8 cellular contexts compared by ENCODE assay signal in the genomic region with DNA sequence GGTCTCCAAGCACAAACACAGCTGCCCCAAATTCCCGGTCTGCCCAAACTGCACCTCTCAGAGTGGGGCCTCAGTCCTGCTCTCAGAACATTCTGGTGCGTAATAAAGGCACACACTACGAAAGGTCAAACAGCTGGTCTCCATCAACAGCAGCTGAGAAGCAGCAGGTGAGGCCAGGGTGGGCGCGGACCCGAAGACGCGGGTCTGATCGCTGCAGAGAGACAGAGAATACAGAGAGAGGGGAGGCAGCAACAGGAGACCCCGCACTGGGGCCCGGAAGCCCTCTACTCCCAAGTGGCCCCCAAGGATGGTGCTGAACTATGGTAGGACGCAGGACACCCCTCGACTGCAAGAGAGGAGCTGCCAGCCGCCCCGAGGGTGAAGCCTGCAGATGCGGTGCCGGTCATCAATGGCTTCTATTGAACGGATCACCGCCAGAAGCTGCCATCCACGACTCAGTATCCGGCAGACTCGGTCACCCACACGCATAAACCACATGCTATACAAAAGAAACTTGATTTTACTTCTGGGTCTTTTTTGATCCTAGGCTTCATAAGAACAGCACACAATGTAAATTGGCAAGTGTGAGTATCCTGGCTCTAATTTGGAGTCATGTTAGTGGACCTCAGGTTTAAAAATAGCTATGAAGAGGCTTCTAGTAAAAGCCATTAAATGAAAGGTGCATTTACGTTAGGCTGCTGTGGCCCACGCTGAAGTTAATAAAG. TPM values are rescaled to one million over a fixed set of nuclear protein-coding genes. Genes with fewer than 3 reads are reported as not detected.
DNase-seq lines count a peak whose midpoint lies in the region; ATAC-seq lines count a peak whose summit lies in the region.
"Had no signal": no experiment of that assay in that cellular context is flagged by ENCODE, and none has a peak within 500 bp of the region (broad histone marks: within the 10 kb centered on the region; RNA-seq: fewer than 3 reads in every experiment).

No MANE protein-coding gene starts in this region.

- H3K4me3 ChIP-seq in HUES64 (ENCODE audit: low read length), result no peak overlapping the region
- H3K4me3 ChIP-seq: SJSA1 had no signal

- no peaks in the 10 kb centered on the region for H3K9me3 Mint-ChIP-seq in stimulated activated effector memory CD8-positive, alpha-beta T cell treated with anti-CD3 and anti-CD28 coated beads, Interleukin-12 subunit alpha, Interleukin-12 subunit beta, amount 100 ng/mL, for 72 hours

- no peaks in the 10 kb centered on the region for H3K27me3 ChIP-seq in HUES64 (ENCODE audit: insufficient read depth, low read length)
- H3K27me3 ChIP-seq: SJSA1 had no signal

- no peak overlapping the region for H3K9ac ChIP-seq in HUES64 (ENCODE audit: low read depth, low read length)

- DNase-seq in Right ventricle myocardium superior (no peak), foreskin melanocyte (no peak), CD1c-positive myeloid dendritic cell (ENCODE audit: extremely low spot score) (no peak)
- DNase-seq in stimulated activated effector memory CD8-positive, alpha-beta T cell treated with anti-CD3 and anti-CD28 coated beads, Interleukin-12 subunit alpha, Interleukin-12 subunit beta, amount 100 ng/mL, for 72 hours (ENCODE audit: low spot score in 2 of 2), result no peak

- ATAC-seq in GM19395 (IDR thresholded peaks at IDR 0.05; ENCODE audit: unreplicated experiment) (peak; percentile 33), Right ventricle myocardium superior (ENCODE audit: poor library complexity) (peak; percentile 59), HG03196 (IDR thresholded peaks at IDR 0.05; ENCODE audit: unreplicated experiment) (no peak)
- peak; percentile 68 for ATAC-seq in stimulated activated effector memory CD8-positive, alpha-beta T cell treated with anti-CD3 and anti-CD28 coated beads, Interleukin-12 subunit alpha, Interleukin-12 subunit beta, amount 100 ng/mL, for 72 hours

- H3K27ac Mint-ChIP-seq in stimulated activated effector memory CD8-positive, alpha-beta T cell treated with anti-CD3 and anti-CD28 coated beads, Interleukin-12 subunit alpha, Interleukin-12 subunit beta, amount 100 ng/mL, for 72 hours, result peak overlapping the region; percentile 74

- H3K36me3 ChIP-seq in HUES64 (ENCODE audit: insufficient read depth, low read length), result no peaks in the 10 kb centered on the region; the same call in 1 of the 2 replicates

- peak overlapping the region; percentile 67 for H3K4me3 Mint-ChIP-seq in stimulated activated effector memory CD8-positive, alpha-beta T cell treated with anti-CD3 and anti-CD28 coated beads, Interleukin-12 subunit alpha, Interleukin-12 subunit beta, amount 100 ng/mL, for 72 hours

- peaks cover 79% of the 10 kb centered on the region for H3K36me3 Mint-ChIP-seq in stimulated activated effector memory CD8-positive, alpha-beta T cell treated with anti-CD3 and anti-CD28 coated beads, Interleukin-12 subunit alpha, Interleukin-12 subunit beta, amount 100 ng/mL, for 72 hours

- peaks cover 50% of the 10 kb centered on the region for H3K4me1 ChIP-seq in HUES64 (ENCODE audit: insufficient read depth, low read length)

- WGBS in HUES64, result 92% methylated on average over 25 of the region's 25 CpGs

- H3K9me3 ChIP-seq in HUES64 (ENCODE audit: insufficient read depth, low read depth, low read length), result no peaks in the 10 kb centered on the region
- H3K9me3 ChIP-seq: SJSA1 had no signal

- peak overlapping the region; percentile 48; the same call in 1 of the 2 replicates for H3K27ac ChIP-seq in HUES64 (ENCODE audit: low read depth, low read length)
- H3K27ac ChIP-seq: SJSA1 had no signal

- H3K4me1 Mint-ChIP-seq in stimulated activated effector memory CD8-positive, alpha-beta T cell treated with anti-CD3 and anti-CD28 coated beads, Interleukin-12 subunit alpha, Interleukin-12 subunit beta, amount 100 ng/mL, for 72 hours, result peaks cover 96% of the 10 kb centered on the region

- intact Hi-C loops in Right ventricle myocardium superior (cut with DNase I), result no loop called here

RNA-seq across cellular contexts. Expression of a gene that starts 33.4 kb away (rescaled TPM):
- polyA plus RNA-seq in HUES64 (2013, experiment 1 of 2), result 100 TPM
- 131 TPM for polyA plus RNA-seq in HUES64 (2013, experiment 2 of 2)
- total RNA-seq in Right ventricle myocardium superior, result 56.1 TPM
